In the genomic region with DNA sequence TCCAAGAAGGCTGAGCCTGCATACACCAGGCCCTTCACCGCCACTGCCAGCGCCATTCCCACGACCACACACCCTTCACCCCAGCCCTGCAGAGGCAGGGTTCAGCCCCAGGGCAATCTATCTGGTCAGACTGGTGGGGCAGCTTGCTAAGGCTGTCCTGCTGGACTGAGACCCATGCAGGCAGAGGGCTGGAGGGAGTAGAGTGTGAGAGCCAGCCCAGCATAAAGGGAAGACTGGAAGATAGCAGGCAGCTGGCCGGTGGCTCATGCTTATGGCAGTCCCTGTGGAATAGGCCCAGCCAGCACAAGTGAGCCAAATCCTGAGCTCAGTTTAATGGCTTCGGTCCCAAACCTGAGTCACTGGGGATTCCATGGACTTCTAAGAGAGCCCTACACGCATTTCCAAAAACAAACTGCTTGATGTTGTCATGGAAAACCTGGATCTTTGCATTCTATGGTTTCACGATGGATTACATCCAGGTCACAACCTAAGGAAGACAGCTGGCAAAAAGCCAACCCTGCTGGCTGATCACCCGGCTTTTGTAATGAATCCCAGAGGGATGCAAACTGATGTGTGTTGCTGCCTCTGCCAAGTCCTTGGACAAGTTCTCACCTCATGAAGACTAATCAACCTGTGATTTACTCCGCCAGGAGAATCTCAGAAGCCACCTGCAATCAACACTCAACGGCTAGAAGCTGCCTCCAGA, we compare ENCODE assay signal across 1 cellular context.
TF ChIP-seq lines count a peak whose summit lies in the region.

No MANE protein-coding gene starts in this region.

TF ChIP-seq in HEK293, 187 proteins besides CTCF, POLR2A, EP300 and RAD21 (continued from another document and continues in another):
- TF ChIP-seq, protein P1, sequence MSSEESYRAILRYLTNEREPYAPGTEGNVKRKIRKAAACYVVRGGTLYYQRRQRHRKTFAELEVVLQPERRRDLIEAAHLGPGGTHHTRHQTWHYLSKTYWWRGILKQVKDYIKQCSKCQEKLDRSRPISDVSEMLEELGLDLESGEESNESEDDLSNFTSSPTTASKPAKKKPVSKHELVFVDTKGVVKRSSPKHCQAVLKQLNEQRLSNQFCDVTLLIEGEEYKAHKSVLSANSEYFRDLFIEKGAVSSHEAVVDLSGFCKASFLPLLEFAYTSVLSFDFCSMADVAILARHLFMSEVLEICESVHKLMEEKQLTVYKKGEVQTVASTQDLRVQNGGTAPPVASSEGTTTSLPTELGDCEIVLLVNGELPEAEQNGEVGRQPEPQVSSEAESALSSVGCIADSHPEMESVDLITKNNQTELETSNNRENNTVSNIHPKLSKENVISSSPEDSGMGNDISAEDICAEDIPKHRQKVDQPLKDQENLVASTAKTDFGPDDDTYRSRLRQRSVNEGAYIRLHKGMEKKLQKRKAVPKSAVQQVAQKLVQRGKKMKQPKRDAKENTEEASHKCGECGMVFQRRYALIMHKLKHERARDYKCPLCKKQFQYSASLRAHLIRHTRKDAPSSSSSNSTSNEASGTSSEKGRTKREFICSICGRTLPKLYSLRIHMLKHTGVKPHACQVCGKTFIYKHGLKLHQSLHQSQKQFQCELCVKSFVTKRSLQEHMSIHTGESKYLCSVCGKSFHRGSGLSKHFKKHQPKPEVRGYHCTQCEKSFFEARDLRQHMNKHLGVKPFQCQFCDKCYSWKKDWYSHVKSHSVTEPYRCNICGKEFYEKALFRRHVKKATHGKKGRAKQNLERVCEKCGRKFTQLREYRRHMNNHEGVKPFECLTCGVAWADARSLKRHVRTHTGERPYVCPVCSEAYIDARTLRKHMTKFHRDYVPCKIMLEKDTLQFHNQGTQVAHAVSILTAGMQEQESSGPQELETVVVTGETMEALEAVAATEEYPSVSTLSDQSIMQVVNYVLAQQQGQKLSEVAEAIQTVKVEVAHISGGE (tag by site-specific recombination; conservative IDR thresholded peaks at IDR 0.05; ENCODE audit: low read depth) = no peak
- TF ChIP-seq ZNF623 (tag by site-specific recombination; IDR thresholded peaks at IDR 0.05) (no peak), TRIM28 (IDR thresholded peaks at IDR 0.05; ENCODE audit: borderline replicate concordance, low read length) (no peak), SALL2 (tag by site-specific recombination; IDR thresholded peaks at IDR 0.05; ENCODE audit: borderline replicate concordance) (no peak), TCF7L2 (IDR thresholded peaks at IDR 0.05; ENCODE audit: borderline replicate concordance, low read depth, low read length) (no peak), ZSCAN30 (tag by site-specific recombination; IDR thresholded peaks at IDR 0.05) (peak; percentile 82), ZNF354C (tag by site-specific recombination; IDR thresholded peaks at IDR 0.05; ENCODE audit: borderline replicate concordance, low read depth) (no peak), ZNF530 (tag by site-specific recombination; IDR thresholded peaks at IDR 0.05; ENCODE audit: low read depth) (no peak), ZNF394 (tag by site-specific recombination; IDR thresholded peaks at IDR 0.05; ENCODE audit: borderline replicate concordance) (peak; percentile 33; the same call in 1 of the 2 replicates), ZNF324 (tag by site-specific recombination; IDR thresholded peaks at IDR 0.05) (no peak), ZNF560 (tag by site-specific recombination; IDR thresholded peaks at IDR 0.05; ENCODE audit: borderline replicate concordance) (no peak), PRDM1 (tag by site-specific recombination; IDR thresholded peaks at IDR 0.05) (no peak), ZNF366 (tag by site-specific recombination; conservative IDR thresholded peaks at IDR 0.05) (peak; percentile 74), ZNF658 (tag by site-specific recombination; IDR thresholded peaks at IDR 0.05) (no peak), ZNF701 (tag by site-specific recombination; IDR thresholded peaks at IDR 0.05) (no peak), ZNF514 (tag by site-specific recombination; IDR thresholded peaks at IDR 0.05) (no peak), ZBTB20 (tag by site-specific recombination; IDR thresholded peaks at IDR 0.05) (no peak; the same call in 1 of the 2 replicates), ZNF121 (tag by site-specific recombination; IDR thresholded peaks at IDR 0.05) (no peak), ZSCAN16 (tag by site-specific recombination; IDR thresholded peaks at IDR 0.05) (no peak), ZNF114 (tag by site-specific recombination; IDR thresholded peaks at IDR 0.05) (no peak), MEIS1 (CRISPR knock-in tag; IDR thresholded peaks at IDR 0.05; ENCODE audit: borderline replicate concordance) (no peak), ZNF341 (tag by site-specific recombination; IDR thresholded peaks at IDR 0.05; ENCODE audit: low read depth) (peak; percentile 52), BCL11A (tag by site-specific recombination; IDR thresholded peaks at IDR 0.05; ENCODE audit: low read depth) (no peak), ZNF138 (tag by site-specific recombination; IDR thresholded peaks at IDR 0.05; ENCODE audit: borderline replicate concordance) (no peak), ZNF223 (tag by site-specific recombination; IDR thresholded peaks at IDR 0.05) (no peak), ZNF747 (tag by site-specific recombination; IDR thresholded peaks at IDR 0.05) (no peak), ZNF350 (tag by site-specific recombination; IDR thresholded peaks at IDR 0.05) (no peak), ZNF214 (tag by site-specific recombination; IDR thresholded peaks at IDR 0.05; ENCODE audit: borderline replicate concordance) (no peak), ZNF404 (tag by site-specific recombination; IDR thresholded peaks at IDR 0.05) (no peak), ZNF132 (tag by site-specific recombination; IDR thresholded peaks at IDR 0.05; ENCODE audit: borderline replicate concordance) (no peak)
- TF ChIP-seq, protein P2, sequence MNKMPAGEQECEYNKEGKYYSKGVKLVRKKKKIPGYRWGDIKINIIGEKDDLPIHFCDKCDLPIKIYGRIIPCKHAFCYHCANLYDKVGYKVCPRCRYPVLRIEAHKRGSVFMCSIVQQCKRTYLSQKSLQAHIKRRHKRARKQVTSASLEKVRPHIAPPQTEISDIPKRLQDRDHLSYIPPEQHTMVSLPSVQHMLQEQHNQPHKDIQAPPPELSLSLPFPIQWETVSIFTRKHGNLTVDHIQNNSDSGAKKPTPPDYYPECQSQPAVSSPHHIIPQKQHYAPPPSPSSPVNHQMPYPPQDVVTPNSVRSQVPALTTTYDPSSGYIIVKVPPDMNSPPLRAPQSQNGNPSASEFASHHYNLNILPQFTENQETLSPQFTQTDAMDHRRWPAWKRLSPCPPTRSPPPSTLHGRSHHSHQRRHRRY (tag by site-specific recombination; IDR thresholded peaks at IDR 0.05) = no peak
- TF ChIP-seq, protein P3, sequence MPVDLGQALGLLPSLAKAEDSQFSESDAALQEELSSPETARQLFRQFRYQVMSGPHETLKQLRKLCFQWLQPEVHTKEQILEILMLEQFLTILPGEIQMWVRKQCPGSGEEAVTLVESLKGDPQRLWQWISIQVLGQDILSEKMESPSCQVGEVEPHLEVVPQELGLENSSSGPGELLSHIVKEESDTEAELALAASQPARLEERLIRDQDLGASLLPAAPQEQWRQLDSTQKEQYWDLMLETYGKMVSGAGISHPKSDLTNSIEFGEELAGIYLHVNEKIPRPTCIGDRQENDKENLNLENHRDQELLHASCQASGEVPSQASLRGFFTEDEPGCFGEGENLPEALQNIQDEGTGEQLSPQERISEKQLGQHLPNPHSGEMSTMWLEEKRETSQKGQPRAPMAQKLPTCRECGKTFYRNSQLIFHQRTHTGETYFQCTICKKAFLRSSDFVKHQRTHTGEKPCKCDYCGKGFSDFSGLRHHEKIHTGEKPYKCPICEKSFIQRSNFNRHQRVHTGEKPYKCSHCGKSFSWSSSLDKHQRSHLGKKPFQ (tag by site-specific recombination; IDR thresholded peaks at IDR 0.05) = peak; percentile 82
- TF ChIP-seq, protein P4, sequence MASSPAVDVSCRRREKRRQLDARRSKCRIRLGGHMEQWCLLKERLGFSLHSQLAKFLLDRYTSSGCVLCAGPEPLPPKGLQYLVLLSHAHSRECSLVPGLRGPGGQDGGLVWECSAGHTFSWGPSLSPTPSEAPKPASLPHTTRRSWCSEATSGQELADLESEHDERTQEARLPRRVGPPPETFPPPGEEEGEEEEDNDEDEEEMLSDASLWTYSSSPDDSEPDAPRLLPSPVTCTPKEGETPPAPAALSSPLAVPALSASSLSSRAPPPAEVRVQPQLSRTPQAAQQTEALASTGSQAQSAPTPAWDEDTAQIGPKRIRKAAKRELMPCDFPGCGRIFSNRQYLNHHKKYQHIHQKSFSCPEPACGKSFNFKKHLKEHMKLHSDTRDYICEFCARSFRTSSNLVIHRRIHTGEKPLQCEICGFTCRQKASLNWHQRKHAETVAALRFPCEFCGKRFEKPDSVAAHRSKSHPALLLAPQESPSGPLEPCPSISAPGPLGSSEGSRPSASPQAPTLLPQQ (tag by site-specific recombination; IDR thresholded peaks at IDR 0.05) = 0 out of 2 replicates have a peak, but pooled peaks have one; percentile 57
- TF ChIP-seq, protein P5, sequence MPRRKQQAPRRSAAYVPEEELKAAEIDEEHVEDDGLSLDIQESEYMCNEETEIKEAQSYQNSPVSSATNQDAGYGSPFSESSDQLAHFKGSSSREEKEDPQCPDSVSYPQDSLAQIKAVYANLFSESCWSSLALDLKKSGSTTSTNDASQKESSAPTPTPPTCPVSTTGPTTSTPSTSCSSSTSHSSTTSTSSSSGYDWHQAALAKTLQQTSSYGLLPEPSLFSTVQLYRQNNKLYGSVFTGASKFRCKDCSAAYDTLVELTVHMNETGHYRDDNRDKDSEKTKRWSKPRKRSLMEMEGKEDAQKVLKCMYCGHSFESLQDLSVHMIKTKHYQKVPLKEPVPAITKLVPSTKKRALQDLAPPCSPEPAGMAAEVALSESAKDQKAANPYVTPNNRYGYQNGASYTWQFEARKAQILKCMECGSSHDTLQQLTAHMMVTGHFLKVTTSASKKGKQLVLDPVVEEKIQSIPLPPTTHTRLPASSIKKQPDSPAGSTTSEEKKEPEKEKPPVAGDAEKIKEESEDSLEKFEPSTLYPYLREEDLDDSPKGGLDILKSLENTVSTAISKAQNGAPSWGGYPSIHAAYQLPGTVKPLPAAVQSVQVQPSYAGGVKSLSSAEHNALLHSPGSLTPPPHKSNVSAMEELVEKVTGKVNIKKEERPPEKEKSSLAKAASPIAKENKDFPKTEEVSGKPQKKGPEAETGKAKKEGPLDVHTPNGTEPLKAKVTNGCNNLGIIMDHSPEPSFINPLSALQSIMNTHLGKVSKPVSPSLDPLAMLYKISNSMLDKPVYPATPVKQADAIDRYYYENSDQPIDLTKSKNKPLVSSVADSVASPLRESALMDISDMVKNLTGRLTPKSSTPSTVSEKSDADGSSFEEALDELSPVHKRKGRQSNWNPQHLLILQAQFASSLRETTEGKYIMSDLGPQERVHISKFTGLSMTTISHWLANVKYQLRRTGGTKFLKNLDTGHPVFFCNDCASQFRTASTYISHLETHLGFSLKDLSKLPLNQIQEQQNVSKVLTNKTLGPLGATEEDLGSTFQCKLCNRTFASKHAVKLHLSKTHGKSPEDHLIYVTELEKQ (tag by site-specific recombination; IDR thresholded peaks at IDR 0.05; ENCODE audit: borderline replicate concordance) = peak; percentile 75; the same call in 1 of the 2 replicates
- TF ChIP-seq, protein P6, sequence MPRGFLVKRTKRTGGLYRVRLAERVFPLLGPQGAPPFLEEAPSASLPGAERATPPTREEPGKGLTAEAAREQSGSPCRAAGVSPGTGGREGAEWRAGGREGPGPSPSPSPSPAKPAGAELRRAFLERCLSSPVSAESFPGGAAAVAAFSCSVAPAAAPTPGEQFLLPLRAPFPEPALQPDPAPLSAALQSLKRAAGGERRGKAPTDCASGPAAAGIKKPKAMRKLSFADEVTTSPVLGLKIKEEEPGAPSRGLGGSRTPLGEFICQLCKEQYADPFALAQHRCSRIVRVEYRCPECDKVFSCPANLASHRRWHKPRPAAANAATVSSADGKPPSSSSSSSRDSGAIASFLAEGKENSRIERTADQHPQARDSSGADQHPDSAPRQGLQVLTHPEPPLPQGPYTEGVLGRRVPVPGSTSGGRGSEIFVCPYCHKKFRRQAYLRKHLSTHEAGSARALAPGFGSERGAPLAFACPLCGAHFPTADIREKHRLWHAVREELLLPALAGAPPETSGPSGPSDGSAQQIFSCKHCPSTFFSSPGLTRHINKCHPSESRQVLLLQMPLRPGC (tag by site-specific recombination; IDR thresholded peaks at IDR 0.05) = peak; percentile 77
- TF ChIP-seq, protein P7, sequence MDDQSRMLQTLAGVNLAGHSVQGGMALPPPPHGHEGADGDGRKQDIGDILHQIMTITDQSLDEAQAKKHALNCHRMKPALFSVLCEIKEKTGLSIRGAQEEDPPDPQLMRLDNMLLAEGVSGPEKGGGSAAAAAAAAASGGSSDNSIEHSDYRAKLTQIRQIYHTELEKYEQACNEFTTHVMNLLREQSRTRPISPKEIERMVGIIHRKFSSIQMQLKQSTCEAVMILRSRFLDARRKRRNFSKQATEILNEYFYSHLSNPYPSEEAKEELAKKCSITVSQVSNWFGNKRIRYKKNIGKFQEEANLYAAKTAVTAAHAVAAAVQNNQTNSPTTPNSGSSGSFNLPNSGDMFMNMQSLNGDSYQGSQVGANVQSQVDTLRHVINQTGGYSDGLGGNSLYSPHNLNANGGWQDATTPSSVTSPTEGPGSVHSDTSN (CRISPR knock-in tag; IDR thresholded peaks at IDR 0.05) = no peak
- TF ChIP-seq, protein P8, sequence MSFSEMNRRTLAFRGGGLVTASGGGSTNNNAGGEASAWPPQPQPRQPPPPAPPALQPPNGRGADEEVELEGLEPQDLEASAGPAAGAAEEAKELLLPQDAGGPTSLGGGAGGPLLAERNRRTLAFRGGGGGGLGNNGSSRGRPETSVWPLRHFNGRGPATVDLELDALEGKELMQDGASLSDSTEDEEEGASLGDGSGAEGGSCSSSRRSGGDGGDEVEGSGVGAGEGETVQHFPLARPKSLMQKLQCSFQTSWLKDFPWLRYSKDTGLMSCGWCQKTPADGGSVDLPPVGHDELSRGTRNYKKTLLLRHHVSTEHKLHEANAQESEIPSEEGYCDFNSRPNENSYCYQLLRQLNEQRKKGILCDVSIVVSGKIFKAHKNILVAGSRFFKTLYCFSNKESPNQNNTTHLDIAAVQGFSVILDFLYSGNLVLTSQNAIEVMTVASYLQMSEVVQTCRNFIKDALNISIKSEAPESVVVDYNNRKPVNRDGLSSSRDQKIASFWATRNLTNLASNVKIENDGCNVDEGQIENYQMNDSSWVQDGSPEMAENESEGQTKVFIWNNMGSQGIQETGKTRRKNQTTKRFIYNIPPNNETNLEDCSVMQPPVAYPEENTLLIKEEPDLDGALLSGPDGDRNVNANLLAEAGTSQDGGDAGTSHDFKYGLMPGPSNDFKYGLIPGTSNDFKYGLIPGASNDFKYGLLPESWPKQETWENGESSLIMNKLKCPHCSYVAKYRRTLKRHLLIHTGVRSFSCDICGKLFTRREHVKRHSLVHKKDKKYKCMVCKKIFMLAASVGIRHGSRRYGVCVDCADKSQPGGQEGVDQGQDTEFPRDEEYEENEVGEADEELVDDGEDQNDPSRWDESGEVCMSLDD (tag by site-specific recombination; IDR thresholded peaks at IDR 0.05) = no peak
- TF ChIP-seq, protein P9, sequence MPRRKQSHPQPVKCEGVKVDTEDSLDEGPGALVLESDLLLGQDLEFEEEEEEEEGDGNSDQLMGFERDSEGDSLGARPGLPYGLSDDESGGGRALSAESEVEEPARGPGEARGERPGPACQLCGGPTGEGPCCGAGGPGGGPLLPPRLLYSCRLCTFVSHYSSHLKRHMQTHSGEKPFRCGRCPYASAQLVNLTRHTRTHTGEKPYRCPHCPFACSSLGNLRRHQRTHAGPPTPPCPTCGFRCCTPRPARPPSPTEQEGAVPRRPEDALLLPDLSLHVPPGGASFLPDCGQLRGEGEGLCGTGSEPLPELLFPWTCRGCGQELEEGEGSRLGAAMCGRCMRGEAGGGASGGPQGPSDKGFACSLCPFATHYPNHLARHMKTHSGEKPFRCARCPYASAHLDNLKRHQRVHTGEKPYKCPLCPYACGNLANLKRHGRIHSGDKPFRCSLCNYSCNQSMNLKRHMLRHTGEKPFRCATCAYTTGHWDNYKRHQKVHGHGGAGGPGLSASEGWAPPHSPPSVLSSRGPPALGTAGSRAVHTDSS (tag by site-specific recombination; IDR thresholded peaks at IDR 0.05) = peak; percentile 20; the same call in 1 of the 2 replicates
